2 cellular contexts compared by ENCODE assay signal in the genomic region with DNA sequence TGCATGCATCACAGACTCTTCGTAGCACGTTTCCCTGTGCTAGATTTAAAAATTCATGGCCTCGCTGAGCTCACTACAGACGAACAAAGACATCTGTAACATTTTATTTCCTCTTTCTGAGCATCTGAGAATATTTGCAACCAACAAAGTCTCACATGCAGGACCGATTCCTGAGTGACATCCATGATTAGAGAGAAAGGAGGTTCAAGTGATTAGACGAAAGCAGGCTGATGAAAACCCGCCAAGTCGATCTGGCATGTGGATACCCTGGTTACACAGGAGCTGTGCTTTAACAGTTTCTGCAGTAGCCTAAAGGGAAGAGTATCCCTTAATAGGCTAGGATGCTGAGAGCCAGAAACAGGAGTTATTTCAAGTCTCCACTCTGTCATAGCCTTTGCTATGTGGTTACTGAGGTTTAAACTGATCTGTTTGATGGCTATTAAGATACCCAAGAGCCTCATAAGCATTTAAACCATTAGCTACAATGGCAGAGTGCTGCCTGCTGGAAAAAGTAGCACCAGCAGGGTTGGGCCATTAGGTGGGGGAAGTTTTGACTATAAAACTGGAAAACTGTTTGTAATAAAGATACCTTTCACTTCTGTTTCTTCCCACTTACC.
TF ChIP-seq lines count a peak whose summit lies in the region.

No MANE protein-coding gene starts in this region.

TF ChIP-seq in SK-N-SH, 30 proteins besides CTCF, POLR2A, EP300 and RAD21 (continued from another document):
- TF ChIP-seq USF2 (IDR thresholded peaks at IDR 0.05; ENCODE audit: borderline replicate concordance, low read depth, low read length) (no peak), NRF1 (IDR thresholded peaks at IDR 0.05; ENCODE audit: low read depth, low read length) (no peak), REST (IDR thresholded peaks at IDR 0.05; ENCODE audit: low read depth, low read length) (no peak), FOXM1 (IDR thresholded peaks at IDR 0.05; ENCODE audit: low read depth) (no peak), SMC3 (IDR thresholded peaks at IDR 0.05; ENCODE audit: low read depth, low read length) (no peak), EZH2phosphoT487 (IDR thresholded peaks at IDR 0.05; ENCODE audit: borderline replicate concordance, low read depth) (no peak), FOXJ3 (CRISPR knock-in tag; IDR thresholded peaks at IDR 0.05) (no peak), RFX5 (IDR thresholded peaks at IDR 0.05; ENCODE audit: low read length) (no peak), NFIC (IDR thresholded peaks at IDR 0.05; ENCODE audit: borderline replicate concordance) (no peak), RXRA (IDR thresholded peaks at IDR 0.05; ENCODE audit: borderline replicate concordance, low read depth) (no peak), TCF12 (IDR thresholded peaks at IDR 0.05) (no peak), JUND (IDR thresholded peaks at IDR 0.05) (no peak), MXI1 (IDR thresholded peaks at IDR 0.05; ENCODE audit: low read depth, low read length) (no peak)
- TF ChIP-seq, protein P1, sequence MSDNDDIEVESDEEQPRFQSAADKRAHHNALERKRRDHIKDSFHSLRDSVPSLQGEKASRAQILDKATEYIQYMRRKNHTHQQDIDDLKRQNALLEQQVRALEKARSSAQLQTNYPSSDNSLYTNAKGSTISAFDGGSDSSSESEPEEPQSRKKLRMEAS (IDR thresholded peaks at IDR 0.05; ENCODE audit: low read depth): no peak
- TF ChIP-seq, protein P2, sequence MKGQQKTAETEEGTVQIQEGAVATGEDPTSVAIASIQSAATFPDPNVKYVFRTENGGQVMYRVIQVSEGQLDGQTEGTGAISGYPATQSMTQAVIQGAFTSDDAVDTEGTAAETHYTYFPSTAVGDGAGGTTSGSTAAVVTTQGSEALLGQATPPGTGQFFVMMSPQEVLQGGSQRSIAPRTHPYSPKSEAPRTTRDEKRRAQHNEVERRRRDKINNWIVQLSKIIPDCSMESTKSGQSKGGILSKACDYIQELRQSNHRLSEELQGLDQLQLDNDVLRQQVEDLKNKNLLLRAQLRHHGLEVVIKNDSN (IDR thresholded peaks at IDR 0.05; ENCODE audit: borderline replicate concordance, low read depth): no peak
TF ChIP-seq in SK-N-SH: peak in this region for 0.

TF ChIP-seq in SK-N-SH treated with all-trans-retinoic acid at 6 μM for 48 hours, 23 proteins besides CTCF, POLR2A, EP300 and RAD21:
- no peak for TF ChIP-seq POU6F1 (CRISPR knock-in tag; IDR thresholded peaks at IDR 0.05; ENCODE audit: borderline replicate concordance, low read depth)
- TF ChIP-seq ZNF565 (CRISPR knock-in tag; conservative IDR thresholded peaks at IDR 0.05; ENCODE audit: low read depth): no peak
- TF ChIP-seq ESRRG (CRISPR knock-in tag; IDR thresholded peaks at IDR 0.05): no peak
- TF ChIP-seq BACH2 (CRISPR knock-in tag; IDR thresholded peaks at IDR 0.05; ENCODE audit: borderline replicate concordance): no peak
- no peak for TF ChIP-seq PPARA (CRISPR knock-in tag; IDR thresholded peaks at IDR 0.05; ENCODE audit: borderline replicate concordance)
- no peak for TF ChIP-seq TCF4 (CRISPR knock-in tag; IDR thresholded peaks at IDR 0.05; ENCODE audit: borderline replicate concordance)
- TF ChIP-seq ZNF8 (CRISPR knock-in tag; IDR thresholded peaks at IDR 0.05): no peak
TF ChIP-seq in SK-N-SH treated with all-trans-retinoic acid at 6 μM for 48 hours: peak in this region for 0.
